8 cellular contexts compared by ENCODE assay signal in genomic region chr16:48366165-48367093, GRCh38. TPM values are rescaled to one million over a fixed set of nuclear protein-coding genes. Genes with fewer than 3 reads are reported as not detected.
DNase-seq lines count a peak whose midpoint lies in the region; ATAC-seq and TF ChIP-seq lines count a peak whose summit lies in the region.

No MANE protein-coding gene starts in this region.

- TF ChIP-seq CTCF in astrocyte of the cerebellum (IDR thresholded peaks at IDR 0.05; ENCODE audit: low read depth, low read length, missing control alignments), result no peak

- peak overlapping the region; percentile 45 for H3K27ac ChIP-seq in SJCRH30
- peak overlapping the region; percentile 88 for H3K27ac ChIP-seq in iPS-18a (ENCODE audit: low read length)
- peak overlapping the region; percentile 83 for H3K27ac ChIP-seq in skeletal muscle tissue (ENCODE audit: low read depth, low read length)

- H3K27me3 ChIP-seq in SJCRH30, result no peaks in the 10 kb centered on the region
- no peaks in the 10 kb centered on the region for H3K27me3 ChIP-seq in iPS-18a (ENCODE audit: control insufficient read depth, insufficient read depth, low read length)
- H3K27me3 ChIP-seq in skeletal muscle tissue (ENCODE audit: control insufficient read depth in 3 of 3, insufficient read depth in 3 of 3, low read length in 3 of 3), result no peaks in the 10 kb centered on the region

- ATAC-seq in GM21390 (IDR thresholded peaks at IDR 0.05; ENCODE audit: unreplicated experiment), result peak; percentile 59

- H3K9ac ChIP-seq in ES-I3 (ENCODE audit: low read depth, low read length) (peak overlapping the region; percentile 94), iPS-18a (ENCODE audit: low read length) (peak overlapping the region; percentile 95), skeletal muscle tissue (ENCODE audit: low read depth in 1 of 3, low read length in 3 of 3) (peak overlapping the region; percentile 78 to 83 (median 79))

- no peaks in the 10 kb centered on the region for H3K36me3 ChIP-seq in ES-I3 (ENCODE audit: insufficient read depth, low read length)
- H3K36me3 ChIP-seq in SJCRH30, result peaks cover 1% of the 10 kb centered on the region
- H3K36me3 ChIP-seq in iPS-18a (ENCODE audit: control insufficient read depth, low read depth, low read length), result peaks cover 8% of the 10 kb centered on the region
- peaks cover 7 to 9% (median 8%) of the 10 kb centered on the region in 3 donors for H3K36me3 ChIP-seq in skeletal muscle tissue (ENCODE audit: control insufficient read depth in 3 of 3, insufficient read depth in 3 of 3, low read length in 3 of 3)

- H3K4me1 ChIP-seq in ES-I3 (ENCODE audit: insufficient read depth, low read length), result peaks cover 28% of the 10 kb centered on the region
- 0 out of 2 replicates have a peak, but pooled peaks cover 5% of the 10 kb centered on the region for H3K4me1 ChIP-seq in SJCRH30
- peaks cover 21% of the 10 kb centered on the region for H3K4me1 ChIP-seq in iPS-18a (ENCODE audit: control insufficient read depth, low read depth, low read length)
- H3K4me1 ChIP-seq in skeletal muscle tissue (ENCODE audit: control insufficient read depth in 3 of 3, insufficient read depth in 3 of 3, low read length in 3 of 3), result peaks cover 25 to 34% (median 33%) of the 10 kb centered on the region in 3 donors

- in situ Hi-C loops in astrocyte of the cerebellum (cut with HindIII; ENCODE audit: low sequenced_read_pairs), result no loop called here

- peak overlapping the region; percentile 57 for H3K4me3 ChIP-seq in SJCRH30
- peak overlapping the region; percentile 53 for H3K4me3 ChIP-seq in astrocyte of the cerebellum (ENCODE audit: low read depth, low read length)
- peak overlapping the region; percentile 87 for H3K4me3 ChIP-seq in iPS-18a (ENCODE audit: low read length)
- H3K4me3 ChIP-seq in skeletal muscle tissue (ENCODE audit: low read length in 3 of 3), result peak overlapping the region; percentile 62 to 91 (median 77)

- H3K9me3 ChIP-seq in ES-I3 (ENCODE audit: control insufficient read depth, insufficient read depth, low read length) (no peaks in the 10 kb centered on the region), SJCRH30 (replicated peaks) (no peaks in the 10 kb centered on the region), iPS-18a (ENCODE audit: control insufficient read depth, low read depth, low read length) (no peaks in the 10 kb centered on the region), skeletal muscle tissue (ENCODE audit: control insufficient read depth in 3 of 3, low read length in 3 of 3) (no peaks in the 10 kb centered on the region)

- peak; percentile 58 for DNase-seq in HPDE6-E6E7 (ENCODE audit: extremely low spot score)
- DNase-seq in SJCRH30, result peak; percentile 24 to 38
- peak; percentile 66 for DNase-seq in astrocyte of the cerebellum (ENCODE audit: low read depth)
- DNase-seq in ecto neural progenitor cell (ENCODE audit: low spot score), result no peak

RNA-seq across cellular contexts. Expression of gene SIAH1, which starts 18.8 kb away (rescaled TPM):
- 36.8 and 41.3 TPM in 2 replicates for total RNA-seq in SJCRH30 (2014; rRNA removed; shearing (Covaris generic))
- total RNA-seq in skeletal muscle tissue, result 53.8 TPM
